Comparison of ENCODE assay signal across 11 cellular contexts in the genomic region with DNA sequence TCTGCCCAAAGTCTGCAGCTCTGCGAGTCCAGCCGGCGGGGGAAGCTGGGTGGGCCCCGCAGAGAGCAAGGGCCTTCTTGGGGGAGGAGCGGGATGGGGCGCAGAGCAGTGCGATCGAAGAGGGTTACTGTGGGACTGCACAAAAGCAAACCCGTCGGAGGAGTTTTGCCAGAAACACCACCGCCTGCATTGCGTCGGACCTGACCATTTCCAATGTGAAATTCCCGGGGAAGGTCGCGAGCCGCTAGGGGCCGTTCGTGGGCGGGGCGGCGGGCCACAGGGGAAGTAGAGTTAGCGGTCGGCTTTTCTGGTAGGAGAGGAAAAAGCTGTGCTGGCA. TPM values are rescaled to one million over a fixed set of nuclear protein-coding genes. Genes with fewer than 3 reads are reported as not detected.
A peak's percentile ranks its signal among the peaks of the same experiment; 100 is the strongest.
DNase-seq lines count a peak whose midpoint lies in the region; ATAC-seq and TF ChIP-seq lines count a peak whose summit lies in the region.
"Had no signal": no experiment of that assay in that cellular context is flagged by ENCODE, and none has a peak within 500 bp of the region (broad histone marks: within the 10 kb centered on the region; RNA-seq: fewer than 3 reads in every experiment).

No MANE protein-coding gene starts in this region.

- peak overlapping the region; percentile 48 to 54 (median 51) for H3K4me3 ChIP-seq in stomach

- H3K9me3 Mint-ChIP-seq in T-helper 1 cell treated with Interleukin-12 subunit alpha and Interleukin-12 subunit beta and Interleukin-4 antibody, amounts not matched to agents 30 μg/mL and 1 μg/mL, for 36 hours, result no peaks in the 10 kb centered on the region
- no peaks in the 10 kb centered on the region for H3K9me3 Mint-ChIP-seq in activated T-cell treated with anti-CD3 and anti-CD28 coated beads, Interleukin-2, amount 50 U/mL, for 24 hours

- intact Hi-C loops in stomach (cut with DNase I; ENCODE audit: low total_unique reads), result no loop called here

- no peak for DNase-seq in T-helper 1 cell
- DNase-seq in activated T-cell treated with anti-CD3 and anti-CD28 coated beads, Interleukin-2, amount 50 U/mL, for 24 hours, result peak; percentile 31
- peak; percentile 76 for DNase-seq in islet precursor cell
- no peak for DNase-seq in stomach
- DNase-seq in hepatic stellate cell (ENCODE audit: low spot score), result no peak
- DNase-seq: SHP77 treated with DMSO at 0.1 percent for 48 hours had no signal

- no peak for TF ChIP-seq CTCF in stomach (IDR thresholded peaks at IDR 0.05)

- H3K36me3 Mint-ChIP-seq in T-helper 1 cell treated with Interleukin-12 subunit alpha and Interleukin-12 subunit beta and Interleukin-4 antibody, amounts not matched to agents 30 μg/mL and 1 μg/mL, for 36 hours (ENCODE audit: low read depth), result no peaks in the 10 kb centered on the region
- H3K36me3 Mint-ChIP-seq in activated T-cell treated with anti-CD3 and anti-CD28 coated beads, Interleukin-2, amount 50 U/mL, for 24 hours (ENCODE audit: low read depth), result peaks cover 2% of the 10 kb centered on the region

- H3K27me3 Mint-ChIP-seq in T-helper 1 cell treated with Interleukin-12 subunit alpha and Interleukin-12 subunit beta and Interleukin-4 antibody, amounts not matched to agents 30 μg/mL and 1 μg/mL, for 36 hours (ENCODE audit: low read depth), result peaks cover 35% of the 10 kb centered on the region
- peaks cover 45% of the 10 kb centered on the region for H3K27me3 Mint-ChIP-seq in activated T-cell treated with anti-CD3 and anti-CD28 coated beads, Interleukin-2, amount 50 U/mL, for 24 hours

- WGBS in stomach, 5 donors, result 2 to 4% (median 3%) methylated on average over 15 to 24 of the region's 24 CpGs

- TF ChIP-seq EP300 in stomach (IDR thresholded peaks at IDR 0.05), result no peak

- no peak overlapping the region for H3K27ac ChIP-seq in stomach

- no peak for TF ChIP-seq POLR2A in stomach (IDR thresholded peaks at IDR 0.05)

- no peaks in the 10 kb centered on the region for H3K36me3 ChIP-seq in stomach

- H3K4me3 Mint-ChIP-seq in T-helper 1 cell treated with Interleukin-12 subunit alpha and Interleukin-12 subunit beta and Interleukin-4 antibody, amounts not matched to agents 30 μg/mL and 1 μg/mL, for 36 hours, result peak overlapping the region; percentile 41
- H3K4me3 Mint-ChIP-seq in activated T-cell treated with anti-CD3 and anti-CD28 coated beads, Interleukin-2, amount 50 U/mL, for 24 hours, result peak overlapping the region; percentile 46

- peaks cover 11 to 99% (median 59%) of the 10 kb centered on the region in 3 donors for H3K27me3 ChIP-seq in stomach

- ATAC-seq in HG03135 (IDR thresholded peaks at IDR 0.05; ENCODE audit: unreplicated experiment), result no peak
- no peak for ATAC-seq in HG03460 (IDR thresholded peaks at IDR 0.05; ENCODE audit: unreplicated experiment)

- no peak overlapping the region for H3K27ac Mint-ChIP-seq in T-helper 1 cell treated with Interleukin-12 subunit alpha and Interleukin-12 subunit beta and Interleukin-4 antibody, amounts not matched to agents 30 μg/mL and 1 μg/mL, for 36 hours
- no peak overlapping the region for H3K27ac Mint-ChIP-seq in activated T-cell treated with anti-CD3 and anti-CD28 coated beads, Interleukin-2, amount 50 U/mL, for 24 hours

- no peaks in the 10 kb centered on the region for H3K9me3 ChIP-seq in stomach

- peaks cover 16 to 31% (median 28%) of the 10 kb centered on the region in 4 donors for H3K4me1 ChIP-seq in stomach

- peaks cover 9% of the 10 kb centered on the region for H3K4me1 Mint-ChIP-seq in T-helper 1 cell treated with Interleukin-12 subunit alpha and Interleukin-12 subunit beta and Interleukin-4 antibody, amounts not matched to agents 30 μg/mL and 1 μg/mL, for 36 hours (ENCODE audit: low read depth)
- H3K4me1 Mint-ChIP-seq in activated T-cell treated with anti-CD3 and anti-CD28 coated beads, Interleukin-2, amount 50 U/mL, for 24 hours (ENCODE audit: low read depth), result peaks cover 19% of the 10 kb centered on the region

RNA-seq across cellular contexts. Expression of gene KCNA1, which starts 0.3 kb away (rescaled TPM):
- total RNA-seq in stomach, result 1 to 10 TPM in 2 of 5 donors, under 1 TPM in 1, not detected in 2; 0.58 to 5.4 (median 3.3) TPM
- under 1 TPM in 1 of 3 donors, not detected in 2; 0.15 TPM for polyA plus RNA-seq in stomach
- total RNA-seq: left lobe of liver had no signal
- polyA plus RNA-seq: aorta had no signal

Comparison
In these comparisons a context has a peak if more than half of its experiments do, and no peak if none do; other contexts are left out.
1. DNase-seq: peak in activated T-cell treated with anti-CD3 and anti-CD28 coated beads, Interleukin-2, amount 50 U/mL, for 24 hours (single experiment) and islet precursor cell (single experiment); none in T-helper 1 cell (0 of 5), stomach (single experiment) and hepatic stellate cell (single experiment).